In genomic region chr14:22887990-22888378, GRCh38 we compare ENCODE assay signal across 8 cellular contexts. TPM values are rescaled to one million over a fixed set of nuclear protein-coding genes. Genes with fewer than 3 reads are reported as not detected.
DNase-seq lines count a peak whose midpoint lies in the region; ATAC-seq and TF ChIP-seq lines count a peak whose summit lies in the region.

No MANE protein-coding gene starts in this region.

- no peaks in the 10 kb centered on the region for H3K9me3 ChIP-seq in BLaER1 treated with 17β-estradiol and CSF1 and Interleukin-3, amounts not matched to agents 10 nM and 100 nM (replicated peaks in 1 of 11)
- H3K9me3 ChIP-seq in HUES64 (ENCODE audit: insufficient read depth, low read depth, low read length) (no peaks in the 10 kb centered on the region), vagina (no peaks in the 10 kb centered on the region)

- H3K9ac ChIP-seq in BLaER1 treated with 17β-estradiol and CSF1 and Interleukin-3, amounts not matched to agents 10 nM and 100 nM = peak overlapping the region in 8 of 11 experiments; percentile 5 to 70 (median 44); a peak in 10 of 22 replicates
- H3K9ac ChIP-seq in HUES64 (ENCODE audit: low read depth, low read length) = no peak overlapping the region

- peak overlapping the region; percentile 98 for H3K27ac Mint-ChIP-seq in mesothelial cell of epicardium

- TF ChIP-seq POLR2A in vagina (IDR thresholded peaks at IDR 0.05) = no peak

- H3K4me3 Mint-ChIP-seq in mesothelial cell of epicardium = peak overlapping the region; percentile 91

- H3K27me3 Mint-ChIP-seq in mesothelial cell of epicardium (ENCODE audit: low read depth) = no peaks in the 10 kb centered on the region

- TF ChIP-seq CTCF in mesothelial cell of epicardium (IDR thresholded peaks at IDR 0.05; ENCODE audit: unreplicated experiment) (no peak), vagina (IDR thresholded peaks at IDR 0.05) (no peak)

- peak overlapping the region in 7 of 11 experiments; percentile 2 to 73 (median 54); a peak in 10 of 22 replicates for H3K27ac ChIP-seq in BLaER1 treated with 17β-estradiol and CSF1 and Interleukin-3, amounts not matched to agents 10 nM and 100 nM
- H3K27ac ChIP-seq in HUES64 (ENCODE audit: low read depth, low read length) (no peak overlapping the region), vagina (no peak overlapping the region)

- peaks cover 0 to 7% (median 0%) of the 10 kb centered on the region in 11 experiments; a peak in 1 of 22 replicates for H4K20me1 ChIP-seq in BLaER1 treated with 17β-estradiol and CSF1 and Interleukin-3, amounts not matched to agents 10 nM and 100 nM

- peaks cover 0 to 14% (median 0%) of the 10 kb centered on the region in 11 experiments; a peak in 8 of 22 replicates for H3K27me3 ChIP-seq in BLaER1 treated with 17β-estradiol and CSF1 and Interleukin-3, amounts not matched to agents 10 nM and 100 nM
- peaks cover 22% of the 10 kb centered on the region for H3K27me3 ChIP-seq in HUES64 (ENCODE audit: insufficient read depth, low read length)
- H3K27me3 ChIP-seq in vagina = no peaks in the 10 kb centered on the region

- peak overlapping the region in 6 of 10 experiments; percentile 5 to 59 (median 44); a peak in 7 of 20 replicates for H3K4me3 ChIP-seq in BLaER1 treated with 17β-estradiol and CSF1 and Interleukin-3, amounts not matched to agents 10 nM and 100 nM
- H3K4me3 ChIP-seq in HUES64 (ENCODE audit: low read length) (peak overlapping the region; percentile 83), vagina (peak overlapping the region; percentile 50 to 65)

- DNase-seq in activated T-helper 9 cell treated with anti-CD3 and anti-CD28 coated beads, Interleukin-2, amount 50 U/mL, for 16 hours (ENCODE audit: low read depth) = peak; percentile 29
- no peak for DNase-seq in mesothelial cell of epicardium (ENCODE audit: low spot score in 2 of 2, unreplicated experiment in 2 of 2)
- no peak for DNase-seq in vagina (ENCODE audit: extremely low spot score in 2 of 2)
- no peak for DNase-seq in islet precursor cell
- no peak for DNase-seq in A172 (ENCODE audit: low spot score)

- H3K36me3 Mint-ChIP-seq in mesothelial cell of epicardium = no peaks in the 10 kb centered on the region

- H3K4me1 Mint-ChIP-seq in mesothelial cell of epicardium = peaks cover 50% of the 10 kb centered on the region

- peak overlapping the region; percentile 72 to 98 (median 91) for H3K4me2 ChIP-seq in BLaER1 treated with 17β-estradiol and CSF1 and Interleukin-3, amounts not matched to agents 10 nM and 100 nM

- H3K9me3 Mint-ChIP-seq in mesothelial cell of epicardium = no peaks in the 10 kb centered on the region

- peak; percentile 31 for ATAC-seq in GM19455 (IDR thresholded peaks at IDR 0.05; ENCODE audit: unreplicated experiment)

- WGBS in HUES64 = 81% methylated on average over 5 of the region's 5 CpGs

- peaks cover 0 to 7% (median 0%) of the 10 kb centered on the region in 11 experiments; a peak in 4 of 22 replicates for H3K36me3 ChIP-seq in BLaER1 treated with 17β-estradiol and CSF1 and Interleukin-3, amounts not matched to agents 10 nM and 100 nM
- H3K36me3 ChIP-seq in HUES64 (ENCODE audit: insufficient read depth, low read length) (no peaks in the 10 kb centered on the region), vagina (no peaks in the 10 kb centered on the region)

- intact Hi-C loops in vagina (cut with DNase I) = no loop called here

- H3K4me1 ChIP-seq in BLaER1 treated with 17β-estradiol and CSF1 and Interleukin-3, amounts not matched to agents 10 nM and 100 nM = peaks cover 45 to 82% (median 71%) of the 10 kb centered on the region in 10 experiments
- H3K4me1 ChIP-seq in HUES64 (ENCODE audit: insufficient read depth, low read length) (peaks cover 15% of the 10 kb centered on the region), vagina (peaks cover 24% of the 10 kb centered on the region)

RNA-seq across cellular contexts. Expression of gene REM2, which starts 5.0 kb away (rescaled TPM):
- polyA plus RNA-seq in HUES64 (2013, experiment 1 of 2) = 0.50 TPM
- polyA plus RNA-seq in HUES64 (2013, experiment 2 of 2) = 1.1 TPM
- 2.6 to 3.0 TPM (median 3.0 TPM) in 3 replicates for total RNA-seq in mesothelial cell of epicardium
- 3.9 TPM for total RNA-seq in vagina
- not detected in 2 replicates for total RNA-seq in A172 (2014; rRNA removed; shearing (Covaris generic))

RNA-seq across cellular contexts. Expression of gene LRP10, which starts 16.4 kb away (rescaled TPM):
- polyA plus RNA-seq in HUES64 (2013, experiment 1 of 2) = 13.0 TPM
- polyA plus RNA-seq in HUES64 (2013, experiment 2 of 2) = 12.5 TPM
- total RNA-seq in mesothelial cell of epicardium (38.6 to 40.4 TPM (median 39.8 TPM) in 3 replicates), vagina (137 TPM)
- total RNA-seq in A172 (2014; rRNA removed; shearing (Covaris generic)) = 28.7 and 38.7 TPM in 2 replicates

RNA-seq across cellular contexts. Expression of gene RBM23, which starts 31.0 kb away (rescaled TPM):
- polyA plus RNA-seq in HUES64 (2013, experiment 1 of 2) = 37.8 TPM
- 39.8 TPM for polyA plus RNA-seq in HUES64 (2013, experiment 2 of 2)
- total RNA-seq in mesothelial cell of epicardium = 97.9 to 106 TPM (median 101 TPM) in 3 replicates
- 68.5 TPM for total RNA-seq in vagina
- 56.8 and 64.1 TPM in 2 replicates for total RNA-seq in A172 (2014; rRNA removed; shearing (Covaris generic))

RNA-seq across cellular contexts. Expression of gene PRMT5, which starts 41.2 kb away (rescaled TPM):
- polyA plus RNA-seq in HUES64 (2013, experiment 1 of 2) = 121 TPM
- polyA plus RNA-seq in HUES64 (2013, experiment 2 of 2) = 103 TPM
- total RNA-seq in mesothelial cell of epicardium (86.2 to 89.8 TPM (median 86.2 TPM) in 3 replicates), vagina (65.6 TPM)
- total RNA-seq in A172 (2014; rRNA removed; shearing (Covaris generic)) = 38.6 and 181 TPM in 2 replicates

RNA-seq across cellular contexts. Expression of gene MMP14, which starts 51.6 kb away (rescaled TPM):
- 34.2 TPM for polyA plus RNA-seq in HUES64 (2013, experiment 1 of 2)
- polyA plus RNA-seq in HUES64 (2013, experiment 2 of 2) = 40.1 TPM
- total RNA-seq in mesothelial cell of epicardium (302 to 306 TPM (median 304 TPM) in 3 replicates), vagina (187 TPM)
- 82.4 and 92.9 TPM in 2 replicates for total RNA-seq in A172 (2014; rRNA removed; shearing (Covaris generic))

Comparison
In these comparisons a context has a peak if more than half of its experiments do, and no peak if none do; other contexts are left out.
1. H3K27ac ChIP-seq: peak in BLaER1 treated with 17β-estradiol and CSF1 and Interleukin-3, amounts not matched to agents 10 nM and 100 nM (7 of 11); none in HUES64 (single experiment) and vagina (single experiment).
2. Peak in every context shown above with its lines, with median percentiles within 50 percentile points of each other: H3K4me3 ChIP-seq.